ENCODE assay signal across 12 cellular contexts in genomic region chr6:158069800-158070195, GRCh38.
A peak's percentile ranks its signal among the peaks of the same experiment; 100 is the strongest.
DNase-seq lines count a peak whose midpoint lies in the region; ATAC-seq and TF ChIP-seq lines count a peak whose summit lies in the region.
"Had no signal": no experiment of that assay in that cellular context is flagged by ENCODE, and none has a peak within 500 bp of the region (broad histone marks: within the 10 kb centered on the region; RNA-seq: fewer than 3 reads in every experiment).

No MANE protein-coding gene starts in this region.

- no peaks in the 10 kb centered on the region for H4K20me1 ChIP-seq in PC-9 (ENCODE audit: insufficient read depth)

- H3K27ac Mint-ChIP-seq in nephron progenitor cell, result no peak overlapping the region
- no peak overlapping the region for H3K27ac Mint-ChIP-seq in activated CD8-positive, alpha-beta T cell treated with anti-CD3 and anti-CD28 coated beads, Interleukin-2, amount 10 ng/mL, durations not matched to agents 7 days and 5 days
- H3K27ac Mint-ChIP-seq: activated naive CD4-positive, alpha-beta T cell treated with anti-CD3 and anti-CD28 coated beads, Interleukin-2, amount 10 ng/mL, durations not matched to agents 7 days and 5 days had no signal

- no peaks in the 10 kb centered on the region for H3K9me3 ChIP-seq in PC-9 (ENCODE audit: insufficient read depth, low read depth)
- no peaks in the 10 kb centered on the region for H3K9me3 ChIP-seq in mesodermal cell (ENCODE audit: control insufficient read depth, low read length)
- H3K9me3 ChIP-seq: prostate gland had no signal

- H3K4me2 ChIP-seq in PC-9, result peak overlapping the region; percentile 55

- H3K27ac ChIP-seq in PC-9 (peak overlapping the region; percentile 83), mesodermal cell (ENCODE audit: low read depth, low read length, severe bottlenecking) (peak overlapping the region; percentile 23)

- no peaks in the 10 kb centered on the region for H3K9me3 Mint-ChIP-seq in nephron progenitor cell
- no peaks in the 10 kb centered on the region for H3K9me3 Mint-ChIP-seq in activated CD8-positive, alpha-beta T cell treated with anti-CD3 and anti-CD28 coated beads, Interleukin-2, amount 10 ng/mL, durations not matched to agents 7 days and 5 days (ENCODE audit: insufficient read depth)
- H3K9me3 Mint-ChIP-seq: activated naive CD4-positive, alpha-beta T cell treated with anti-CD3 and anti-CD28 coated beads, Interleukin-2, amount 10 ng/mL, durations not matched to agents 7 days and 5 days; CD8-positive, alpha-beta memory T cell; stimulated activated memory B cell treated with anti-CD40 and anti-IgM and Interleukin-4, amounts not matched to agents 10 μg/mL and 1 μg/mL and 100 μg/mL, for 72 hours had no signal

- H2AFZ ChIP-seq in PC-9, result no peak overlapping the region

- no peak overlapping the region for H3K4me3 Mint-ChIP-seq in nephron progenitor cell
- no peak overlapping the region for H3K4me3 Mint-ChIP-seq in activated CD8-positive, alpha-beta T cell treated with anti-CD3 and anti-CD28 coated beads, Interleukin-2, amount 10 ng/mL, durations not matched to agents 7 days and 5 days
- H3K4me3 Mint-ChIP-seq: activated naive CD4-positive, alpha-beta T cell treated with anti-CD3 and anti-CD28 coated beads, Interleukin-2, amount 10 ng/mL, durations not matched to agents 7 days and 5 days; CD8-positive, alpha-beta memory T cell; stimulated activated memory B cell treated with anti-CD40 and anti-IgM and Interleukin-4, amounts not matched to agents 10 μg/mL and 1 μg/mL and 100 μg/mL, for 72 hours had no signal

- 89 to 91% methylated on average over 4 to 5 of the region's 6 CpGs for WGBS in mesodermal cell (ENCODE audit: insufficient coverage in 2 of 2), 2 experiments

- POLR2A ChIA-PET in PC-9 (lab: Charles Lee; ENCODE audit: unreplicated experiment), result interaction anchor here (0.7 to 0.8 kb wide), 2 partner anchors 13 to 641 kb away, joined by 5 to 8 read pairs; no protein-coding TSS in a partner anchor
- POLR2A ChIA-PET in activated CD8-positive, alpha-beta T cell treated with anti-CD3 and anti-CD28 coated beads, Interleukin-2, amount 10 ng/mL, durations not matched to agents 7 days and 5 days (lab: Charles Lee), result no interaction called here

- H3K36me3 ChIP-seq in PC-9 (ENCODE audit: low read depth) (peaks cover 27% of the 10 kb centered on the region), mesodermal cell (ENCODE audit: control insufficient read depth, insufficient read depth, low read length) (peaks cover 75% of the 10 kb centered on the region)
- H3K36me3 ChIP-seq: prostate gland had no signal

- no peak overlapping the region for H3K4me3 ChIP-seq in PC-9
- no peak overlapping the region for H3K4me3 ChIP-seq in mesodermal cell (ENCODE audit: extremely low read depth, insufficient read depth, low read length, poor library complexity, severe bottlenecking)
- H3K4me3 ChIP-seq: prostate gland had no signal

- no peaks in the 10 kb centered on the region for H3K79me2 ChIP-seq in PC-9 (ENCODE audit: low read depth)

- CTCF ChIA-PET in PC-9 (lab: Charles Lee), result interaction anchor here (0.6 to 0.7 kb wide), 2 partner anchors 383 to 754 kb away, joined by 3 to 7 read pairs; no protein-coding TSS in a partner anchor
- CTCF ChIA-PET in activated CD8-positive, alpha-beta T cell treated with anti-CD3 and anti-CD28 coated beads, Interleukin-2, amount 10 ng/mL, durations not matched to agents 7 days and 5 days (lab: Charles Lee), result interaction anchor here (1.1 to 4.9 kb wide), 4 partner anchors 39 to 122 kb away, joined by 3 to 37 read pairs (median 16); no protein-coding TSS in a partner anchor

- BruUV-seq in PC-9 (replicated peaks; lab: Mats Ljungman, UMichigan), result no TSS peak

- ATAC-seq in activated CD8-positive, alpha-beta T cell treated with anti-CD3 and anti-CD28 coated beads, Interleukin-2, amount 10 ng/mL, durations not matched to agents 7 days and 5 days, result no peak
- ATAC-seq: stimulated activated memory B cell treated with anti-CD40 and anti-IgM and Interleukin-4, amounts not matched to agents 10 μg/mL and 1 μg/mL and 100 μg/mL, for 72 hours had no signal

- no peaks in the 10 kb centered on the region for H3K27me3 ChIP-seq in PC-9 (ENCODE audit: insufficient read depth, low read depth)

- intact Hi-C loops in PC-9 (cut with micrococcal nuclease; ENCODE audit: unreplicated experiment), result loop anchor here (2.0 to 5.0 kb wide), 2 partner anchors 37 to 83 kb away; no protein-coding TSS in a partner anchor

- H3K4me1 Mint-ChIP-seq in nephron progenitor cell, result peaks cover 34% of the 10 kb centered on the region
- H3K4me1 Mint-ChIP-seq in activated CD8-positive, alpha-beta T cell treated with anti-CD3 and anti-CD28 coated beads, Interleukin-2, amount 10 ng/mL, durations not matched to agents 7 days and 5 days (ENCODE audit: low read depth), result peaks cover 45% of the 10 kb centered on the region

- peaks cover 49% of the 10 kb centered on the region for H3K4me1 ChIP-seq in PC-9 (replicated peaks; ENCODE audit: insufficient read depth)
- peaks cover 29% of the 10 kb centered on the region for H3K4me1 ChIP-seq in mesodermal cell (ENCODE audit: control insufficient read depth, insufficient read depth, low read length, poor library complexity, severe bottlenecking)
- H3K4me1 ChIP-seq: prostate gland had no signal

- peaks cover 2% of the 10 kb centered on the region for H3K27me3 Mint-ChIP-seq in nephron progenitor cell (ENCODE audit: low read depth, poor library complexity)
- H3K27me3 Mint-ChIP-seq in activated CD8-positive, alpha-beta T cell treated with anti-CD3 and anti-CD28 coated beads, Interleukin-2, amount 10 ng/mL, durations not matched to agents 7 days and 5 days (ENCODE audit: low read depth), result no peaks in the 10 kb centered on the region
- H3K27me3 Mint-ChIP-seq: activated naive CD4-positive, alpha-beta T cell treated with anti-CD3 and anti-CD28 coated beads, Interleukin-2, amount 10 ng/mL, durations not matched to agents 7 days and 5 days; CD8-positive, alpha-beta memory T cell; stimulated activated memory B cell treated with anti-CD40 and anti-IgM and Interleukin-4, amounts not matched to agents 10 μg/mL and 1 μg/mL and 100 μg/mL, for 72 hours had no signal

- TF ChIP-seq CTCF in PC-9 (conservative IDR thresholded peaks at IDR 0.05) (no peak), nephron progenitor cell (IDR thresholded peaks at IDR 0.05) (no peak)

- DNase-seq in COLO829 (ENCODE audit: low spot score), result peak; percentile 16
- DNase-seq in PC-9, result no peak
- DNase-seq in dermis blood vessel endothelial cell, result peak; percentile 94
- no peak for DNase-seq in stimulated activated CD4-positive, alpha-beta T cell treated with anti-CD3 and anti-CD28 coated beads, Interleukin-4, amount 100 ng/mL, for 1 hour
- no peak for DNase-seq in nephron progenitor cell
- no peak for DNase-seq in activated CD8-positive, alpha-beta T cell treated with anti-CD3 and anti-CD28 coated beads, Interleukin-2, amount 10 ng/mL, durations not matched to agents 7 days and 5 days
- DNase-seq in mucosa of gallbladder (ENCODE audit: low spot score), result no peak
- DNase-seq: activated naive CD4-positive, alpha-beta T cell treated with anti-CD3 and anti-CD28 coated beads, Interleukin-2, amount 10 ng/mL, durations not matched to agents 7 days and 5 days; CD8-positive, alpha-beta memory T cell had no signal

- no peaks in the 10 kb centered on the region for H3K36me3 Mint-ChIP-seq in nephron progenitor cell (ENCODE audit: low read depth)
- peaks cover 48% of the 10 kb centered on the region for H3K36me3 Mint-ChIP-seq in activated CD8-positive, alpha-beta T cell treated with anti-CD3 and anti-CD28 coated beads, Interleukin-2, amount 10 ng/mL, durations not matched to agents 7 days and 5 days (ENCODE audit: low read depth)

- no peaks in the 10 kb centered on the region for H3K9me2 ChIP-seq in PC-9 (ENCODE audit: insufficient read depth)

- peaks cover 40% of the 10 kb centered on the region for H3F3A ChIP-seq in PC-9 (ENCODE audit: insufficient read depth, low read depth)

Comparison
In these comparisons a context has a peak if more than half of its experiments do, and no peak if none do; other contexts are left out.
1. DNase-seq: peak in COLO829 (single experiment) and dermis blood vessel endothelial cell (single experiment); none in PC-9 (0 of 2), stimulated activated CD4-positive, alpha-beta T cell treated with anti-CD3 and anti-CD28 coated beads, Interleukin-4, amount 100 ng/mL, for 1 hour (single experiment), nephron progenitor cell (single experiment), activated CD8-positive, alpha-beta T cell treated with anti-CD3 and anti-CD28 coated beads, Interleukin-2, amount 10 ng/mL, durations not matched to agents 7 days and 5 days (single experiment) and mucosa of gallbladder (single experiment).